In the genomic region with DNA sequence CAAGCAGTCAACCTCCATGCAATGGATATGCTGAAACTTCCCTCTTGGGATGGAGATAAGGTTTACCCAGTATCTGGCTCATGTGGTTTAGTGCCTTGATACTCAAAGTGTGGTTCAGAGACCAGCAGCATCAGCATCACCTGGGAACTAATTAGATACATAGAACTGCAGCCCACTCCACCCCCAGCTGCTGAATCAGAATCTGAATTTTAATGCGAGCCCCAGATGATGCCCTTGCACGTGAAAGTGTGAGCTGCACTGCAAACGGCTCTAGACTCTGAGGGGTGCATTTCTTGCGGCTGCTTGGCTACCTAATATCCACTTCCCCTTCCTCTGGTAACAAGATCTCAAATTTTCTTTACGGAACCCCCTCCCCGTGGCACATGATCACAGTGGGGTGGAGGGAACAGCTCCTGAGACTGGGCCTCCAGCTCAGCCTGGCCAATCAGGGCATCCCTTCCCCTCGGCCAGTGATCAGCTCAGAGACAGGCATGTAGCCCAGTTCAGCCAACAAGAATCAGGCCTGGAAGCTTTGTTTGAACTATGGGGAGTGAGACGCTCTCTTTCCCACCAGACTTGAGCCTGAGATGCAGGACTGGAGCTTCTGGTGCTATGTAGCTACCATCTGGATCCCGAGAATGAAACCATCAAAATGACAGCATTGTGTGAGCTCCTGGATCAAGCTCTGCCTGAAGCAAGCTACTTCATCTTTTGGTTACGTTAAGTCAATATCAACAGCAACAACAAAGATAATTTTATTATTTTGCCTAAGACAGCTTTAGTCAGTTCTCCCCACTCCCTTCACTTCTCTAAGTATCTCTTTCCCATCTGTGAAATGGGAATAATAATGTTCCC, we compare ENCODE assay signal across 22 cellular contexts. TPM values are rescaled to one million over a fixed set of nuclear protein-coding genes. Genes with fewer than 3 reads are reported as not detected.
DNase-seq lines count a peak whose midpoint lies in the region; ATAC-seq, FAIRE-seq and TF ChIP-seq lines count a peak whose summit lies in the region.
"Had no signal": no experiment of that assay in that cellular context is flagged by ENCODE, and none has a peak within 500 bp of the region (broad histone marks: within the 10 kb centered on the region; RNA-seq: fewer than 3 reads in every experiment).

No MANE protein-coding gene starts in this region.

- no peaks in the 10 kb centered on the region for H3F3A ChIP-seq in GM23248 (ENCODE audit: insufficient read depth)

- H3K9me3 ChIP-seq in HepG2 (ENCODE audit: low read length) = no peaks in the 10 kb centered on the region
- no peaks in the 10 kb centered on the region for H3K9me3 ChIP-seq in right lobe of liver
- H3K9me3 ChIP-seq in osteoblast (ENCODE audit: low read depth, low read length) = no peaks in the 10 kb centered on the region
- H3K9me3 ChIP-seq in GM23248 (ENCODE audit: low read depth) = no peaks in the 10 kb centered on the region
- H3K9me3 ChIP-seq: HAP-1 had no signal

- ATAC-seq in HepG2 = no peak
- no peak for ATAC-seq in right lobe of liver
- ATAC-seq: GM12878, GM23338 had no signal

- H3K4me3 ChIP-seq in HepG2 (replicated peaks in 1 of 3; ENCODE audit: insufficient read depth in 1 of 3, low read depth in 2 of 3, low read length in 3 of 3) (no peak overlapping the region), right lobe of liver (no peak overlapping the region), osteoblast (ENCODE audit: insufficient read depth, low read length) (no peak overlapping the region), GM23248 (no peak overlapping the region)
- H3K4me3 ChIP-seq: GM12878, GM23338, HAP-1 had no signal

- no peak overlapping the region for H3K27ac ChIP-seq in HepG2 (ENCODE audit: extremely low read length, insufficient read depth, low read length)
- H3K27ac ChIP-seq in right lobe of liver = no peak overlapping the region
- peak overlapping the region; percentile 68 for H3K27ac ChIP-seq in caudate nucleus (ENCODE audit: low read depth, low read length)
- H3K27ac ChIP-seq in osteoblast (ENCODE audit: low read depth, low read length) = no peak overlapping the region
- H3K27ac ChIP-seq in GM23248 = no peak overlapping the region

- H3K4me2 ChIP-seq in HepG2 (ENCODE audit: low read depth, low read length) = no peak overlapping the region
- H3K4me2 ChIP-seq in osteoblast (ENCODE audit: insufficient read depth, low read length) = no peak overlapping the region
- no peak overlapping the region for H3K4me2 ChIP-seq in GM23248 (ENCODE audit: unreplicated experiment)
- H3K4me2 ChIP-seq: GM23338 had no signal

- no peak for TF ChIP-seq RAD21 in HepG2 (CRISPR knock-in tag; IDR thresholded peaks at IDR 0.05)

- 12% methylated on average over 10 of the region's 10 CpGs for WGBS in HepG2 (ENCODE audit: low lambda C conversion rate)
- WGBS in right lobe of liver (ENCODE audit: insufficient coverage, low coverage, low lambda C conversion rate, missing lambda C conversion rate) = 31% methylated on average over 9 of the region's 10 CpGs
- WGBS in GM23248 (ENCODE audit: low coverage in 1 of 2, low lambda C conversion rate in 2 of 2, missing lambda C conversion rate in 2 of 2), 2 experiments = 52 to 53% methylated on average over 10 of the region's 10 CpGs

- intact Hi-C loops in HepG2 (cut with micrococcal nuclease; ENCODE audit: unreplicated experiment) = no loop called here
- intact Hi-C loops in right lobe of liver (cut with DNase I) = loop anchor here (10.0 kb wide), 1 partner anchor 106 kb away; no protein-coding TSS in a partner anchor

- FAIRE-seq in HepG2 (lab: Jason Lieb, UNC) (no peak), HTR-8/SVneo (lab: Jason Lieb, UNC) (peak; percentile 13)
- FAIRE-seq: GM12878, GM19239 had no signal

- POLR2A ChIA-PET in HepG2 (lab: Yijun Ruan, JAX) = no interaction called here

- H3K36me3 ChIP-seq in HepG2 (replicated peaks in 1 of 2; ENCODE audit: control insufficient read depth in 1 of 2, insufficient read depth in 2 of 2, low read length in 2 of 2) (no peaks in the 10 kb centered on the region), right lobe of liver (no peaks in the 10 kb centered on the region), osteoblast (ENCODE audit: insufficient read depth, low read length) (no peaks in the 10 kb centered on the region), GM23248 (ENCODE audit: low read depth) (no peaks in the 10 kb centered on the region)
- H3K36me3 ChIP-seq: HAP-1 had no signal

- H2AFZ ChIP-seq in HepG2 (ENCODE audit: low read length) (no peak overlapping the region), osteoblast (ENCODE audit: low read length) (no peak overlapping the region), GM23248 (no peak overlapping the region)
- H2AFZ ChIP-seq: GM23338 had no signal

- TF ChIP-seq EP300 in HepG2 (IDR thresholded peaks at IDR 0.05; ENCODE audit: low read depth in 2 of 2, low read length in 2 of 2) (no peak), HepG2 (CRISPR knock-in tag; IDR thresholded peaks at IDR 0.05; ENCODE audit: borderline replicate concordance) (no peak)

- TF ChIP-seq CTCF in HepG2 (CRISPR knock-in tag; IDR thresholded peaks at IDR 0.05) (no peak), right lobe of liver (IDR thresholded peaks at IDR 0.05) (no peak), osteoblast (IDR thresholded peaks at IDR 0.05; ENCODE audit: extremely low read depth, low read depth, low read length) (no peak)

- no TSS peak for BruUV-seq in HepG2 (replicated peaks; lab: Mats Ljungman, UMichigan)

- in situ Hi-C loops in HepG2 (cut with HindIII; ENCODE audit: extremely low pct_ligation_motif_present, low pct_unique_long_range_greater_than_20kb) (no loop called here), GM23248 (cut with MboI) (no loop called here), G401 (cut with HindIII; ENCODE audit: low sequenced_read_pairs) (no loop called here)

- no peaks in the 10 kb centered on the region for H3K9me2 ChIP-seq in GM23248 (ENCODE audit: insufficient read depth)

- H3K4me1 ChIP-seq in HepG2 (ENCODE audit: insufficient read depth, low read length) (no peaks in the 10 kb centered on the region), right lobe of liver (no peaks in the 10 kb centered on the region), osteoblast (ENCODE audit: insufficient read depth, low read length) (no peaks in the 10 kb centered on the region), GM23248 (ENCODE audit: insufficient read depth) (no peaks in the 10 kb centered on the region)
- H3K4me1 ChIP-seq: HAP-1 had no signal

- H4K20me1 ChIP-seq in HepG2 (ENCODE audit: insufficient read depth, low read length) (no peaks in the 10 kb centered on the region), osteoblast (ENCODE audit: insufficient read depth, low read length) (no peaks in the 10 kb centered on the region), GM23248 (ENCODE audit: insufficient read depth) (no peaks in the 10 kb centered on the region)

- no peak for DNase-seq in HepG2 (ENCODE audit: low spot score)
- DNase-seq in right lobe of liver = no peak
- no peak for DNase-seq in HTR-8/SVneo (ENCODE audit: insufficient read length, low spot score)
- peak in 43 of 61 donors; percentile 19 to 93 (median 47) for DNase-seq in caudate nucleus (lab: John Stamatoyannopoulos, UW)
- peak; percentile 80 for DNase-seq in osteoblast (ENCODE audit: insufficient read length, low spot score, missing footprints)
- DNase-seq in NCI-H1048 (lab: John Stamatoyannopoulos, UW) = no peak
- no peak for DNase-seq in GM23248
- no peak for DNase-seq in G401 (ENCODE audit: low spot score)
- DNase-seq: C1 segment of cervical spinal cord; Calu3; CD4-positive, alpha-beta memory T cell; COR-L47; DND-41; GDM1; HFFc6 had no signal

- CTCF ChIA-PET in HepG2 (lab: Yijun Ruan, JAX; ENCODE audit: low intra/inter-chr PET ratio, low total read pairs) = no interaction called here

- H3K27me3 ChIP-seq in HepG2 (ENCODE audit: control insufficient read depth in 1 of 2, insufficient read depth in 2 of 2, low read length in 2 of 2) (peaks cover 10 to 88% of the 10 kb centered on the region in 2 experiments), right lobe of liver (no peaks in the 10 kb centered on the region), osteoblast (ENCODE audit: insufficient read depth, low read length) (peaks cover 24% of the 10 kb centered on the region), GM23248 (replicated peaks; ENCODE audit: insufficient read depth) (peaks cover 7% of the 10 kb centered on the region; the same call in 1 of the 2 replicates)

- H3K9ac ChIP-seq in HepG2 (ENCODE audit: insufficient read depth, low read depth, low read length) = no peak overlapping the region
- H3K9ac ChIP-seq in GM23248 = no peak overlapping the region

- H3K79me2 ChIP-seq in HepG2 (ENCODE audit: insufficient read depth, low read length) (no peaks in the 10 kb centered on the region), osteoblast (ENCODE audit: insufficient read depth, low read length) (no peaks in the 10 kb centered on the region), GM23248 (ENCODE audit: insufficient read depth) (no peaks in the 10 kb centered on the region)

- TF ChIP-seq POLR2A in HepG2 (IDR thresholded peaks at IDR 0.05; ENCODE audit: insufficient read depth in 1 of 2, low read depth in 2 of 2, low read length in 2 of 2) (no peak), right lobe of liver (IDR thresholded peaks at IDR 0.05) (no peak)

RNA-seq across cellular contexts. Expression of a gene that starts 12.8 kb away (rescaled TPM):
- not detected in 2 replicates for total RNA-seq in HepG2 (2016; rRNA removed; fragmentation: Illumina TruSeq; extraction: Trizol)
- total RNA-seq in HepG2 (2016; cell fraction: cytosol; rRNA removed; fragmentation: Illumina TruSeq; extraction: Trizol; ENCODE audit: low read depth) = not detected in 2 replicates
- not detected in 2 replicates for total RNA-seq in HepG2 (2016; cell fraction: insoluble cytoplasmic fraction; rRNA removed; fragmentation: Illumina TruSeq; extraction: Trizol)
- not detected in 2 replicates for total RNA-seq in HepG2 (2016; cell fraction: membrane; rRNA removed; fragmentation: Illumina TruSeq; extraction: Trizol)
- total RNA-seq in HepG2 (2016; cell fraction: nucleus; rRNA removed; fragmentation: Illumina TruSeq; extraction: Trizol) = not detected in 2 replicates
- polyA plus RNA-seq in HepG2 (2011; rRNA removed) = 0.03 TPM in 1 of 2 replicates, not detected in the other
- not detected in 2 replicates for polyA plus RNA-seq in HepG2 (2011; cell fraction: cytosol; rRNA removed)
- polyA plus RNA-seq in HepG2 (2011; cell fraction: nucleus; rRNA removed) = not detected in 2 replicates
- polyA plus RNA-seq in HepG2 (2012) = not detected in 2 replicates
- polyA plus RNA-seq in HepG2 (2016; cell fraction: cytosol; fragmentation: Illumina TruSeq; extraction: Trizol; ENCODE audit: low read depth) = not detected in 2 replicates
- polyA plus RNA-seq in HepG2 (2016; cell fraction: insoluble cytoplasmic fraction; fragmentation: Illumina TruSeq; extraction: Trizol; ENCODE audit: low read depth) = not detected in 2 replicates
- not detected in 2 replicates for polyA plus RNA-seq in HepG2 (2016; cell fraction: membrane; fragmentation: Illumina TruSeq; extraction: Trizol; ENCODE audit: low read depth)
- polyA plus RNA-seq in HepG2 (2016; cell fraction: nucleus; fragmentation: Illumina TruSeq; extraction: Trizol; ENCODE audit: insufficient read depth, low read depth) = not detected in 2 replicates
- polyA minus RNA-seq in HepG2 (2011; rRNA and poly(A)+ RNA removed; ENCODE audit: low replicate concordance) = 26.5 TPM in 1 of 2 replicates, not detected in the other
- 0.20 and 0.35 TPM in 2 replicates for polyA minus RNA-seq in HepG2 (2011; cell fraction: cytosol; rRNA and poly(A)+ RNA removed)
- polyA minus RNA-seq in HepG2 (2011; cell fraction: nucleus; rRNA and poly(A)+ RNA removed) = 0.39 TPM in 1 of 2 replicates, not detected in the other
- total RNA-seq in right lobe of liver = under 1 TPM in 4 of 6 experiments, not detected in 2; 0.07 to 0.43 (median 0.19) TPM
- total RNA-seq in osteoblast = 81.3 and 121 TPM in 2 replicates
- total RNA-seq in GM23248 (2014; rRNA removed; shearing (Covaris generic)) = 9.9 and 11.1 TPM in 2 replicates
- 5.2 and 5.7 TPM in 2 replicates for polyA plus RNA-seq in GM23248 (2016; fragmentation: Nextera tagmentation; extraction: Ambion mirVana)
- total RNA-seq in G401 (2014; rRNA removed; shearing (Covaris generic)) = 17.9 TPM in 2 replicates
- total RNA-seq: A172; A673; CD4-positive, alpha-beta memory T cell; GM12878 had no signal
- polyA plus RNA-seq: CD4-positive, alpha-beta memory T cell; GM12878 had no signal

RNA-seq across cellular contexts. Expression of a gene that starts 43.3 kb away (rescaled TPM):
- total RNA-seq in HepG2 (2016; rRNA removed; fragmentation: Illumina TruSeq; extraction: Trizol) (not detected in 2 replicates), right lobe of liver (1 to 10 TPM in 5 of 6 experiments, under 1 TPM in 1; 0.92 to 6.1 (median 1.5) TPM), osteoblast (520 and 687 TPM in 2 replicates)
- not detected in 2 replicates for total RNA-seq in HepG2 (2016; cell fraction: cytosol; rRNA removed; fragmentation: Illumina TruSeq; extraction: Trizol; ENCODE audit: low read depth)
- not detected in 2 replicates for total RNA-seq in HepG2 (2016; cell fraction: insoluble cytoplasmic fraction; rRNA removed; fragmentation: Illumina TruSeq; extraction: Trizol)
- not detected in 2 replicates for total RNA-seq in HepG2 (2016; cell fraction: membrane; rRNA removed; fragmentation: Illumina TruSeq; extraction: Trizol)
- not detected in 2 replicates for total RNA-seq in HepG2 (2016; cell fraction: nucleus; rRNA removed; fragmentation: Illumina TruSeq; extraction: Trizol)
- polyA plus RNA-seq in HepG2 (2011; rRNA removed) (0.12 and 0.17 TPM in 2 replicates), GM23248 (2016; fragmentation: Nextera tagmentation; extraction: Ambion mirVana) (20.8 and 23.6 TPM in 2 replicates)
- 0.12 and 0.31 TPM in 2 replicates for polyA plus RNA-seq in HepG2 (2011; cell fraction: cytosol; rRNA removed)
- polyA plus RNA-seq in HepG2 (2011; cell fraction: nucleus; rRNA removed) = 0.12 and 0.23 TPM in 2 replicates
- not detected in 2 replicates for polyA plus RNA-seq in HepG2 (2012)
- not detected in 2 replicates for polyA plus RNA-seq in HepG2 (2016; cell fraction: cytosol; fragmentation: Illumina TruSeq; extraction: Trizol; ENCODE audit: low read depth)
- not detected in 2 replicates for polyA plus RNA-seq in HepG2 (2016; cell fraction: insoluble cytoplasmic fraction; fragmentation: Illumina TruSeq; extraction: Trizol; ENCODE audit: low read depth)
- polyA plus RNA-seq in HepG2 (2016; cell fraction: membrane; fragmentation: Illumina TruSeq; extraction: Trizol; ENCODE audit: low read depth) = not detected in 2 replicates
- polyA plus RNA-seq in HepG2 (2016; cell fraction: nucleus; fragmentation: Illumina TruSeq; extraction: Trizol; ENCODE audit: insufficient read depth, low read depth) = not detected in 2 replicates
- 0.08 and 46.2 TPM in 2 replicates for polyA minus RNA-seq in HepG2 (2011; rRNA and poly(A)+ RNA removed; ENCODE audit: low replicate concordance)
- 1.5 and 3.3 TPM in 2 replicates for polyA minus RNA-seq in HepG2 (2011; cell fraction: cytosol; rRNA and poly(A)+ RNA removed)
- polyA minus RNA-seq in HepG2 (2011; cell fraction: nucleus; rRNA and poly(A)+ RNA removed) = 1.1 and 1.7 TPM in 2 replicates
- 24.5 and 47.3 TPM in 2 replicates for total RNA-seq in GM23248 (2014; rRNA removed; shearing (Covaris generic))
- 0.17 TPM in 1 of 2 replicates, not detected in the other for total RNA-seq in G401 (2014; rRNA removed; shearing (Covaris generic))
- total RNA-seq: A172; A673; CD4-positive, alpha-beta memory T cell; GM23338 had no signal
- polyA plus RNA-seq: CD4-positive, alpha-beta memory T cell; GM23338 had no signal

RNA-seq across cellular contexts. Expression of a gene that starts 51.9 kb away (rescaled TPM):
- total RNA-seq in HepG2 (2016; rRNA removed; fragmentation: Illumina TruSeq; extraction: Trizol) = 0.07 and 0.18 TPM in 2 replicates
- not detected in 2 replicates for total RNA-seq in HepG2 (2016; cell fraction: cytosol; rRNA removed; fragmentation: Illumina TruSeq; extraction: Trizol; ENCODE audit: low read depth)
- 0.06 TPM in 2 replicates for total RNA-seq in HepG2 (2016; cell fraction: insoluble cytoplasmic fraction; rRNA removed; fragmentation: Illumina TruSeq; extraction: Trizol)
- not detected in 2 replicates for total RNA-seq in HepG2 (2016; cell fraction: membrane; rRNA removed; fragmentation: Illumina TruSeq; extraction: Trizol)
- 0.09 TPM in 1 of 2 replicates, not detected in the other for total RNA-seq in HepG2 (2016; cell fraction: nucleus; rRNA removed; fragmentation: Illumina TruSeq; extraction: Trizol)
- polyA plus RNA-seq in HepG2 (2011; rRNA removed) = 0.01 and 0.09 TPM in 2 replicates
- polyA plus RNA-seq in HepG2 (2011; cell fraction: cytosol; rRNA removed) = 0.01 and 0.08 TPM in 2 replicates
- polyA plus RNA-seq in HepG2 (2011; cell fraction: nucleus; rRNA removed) = 0.03 and 0.06 TPM in 2 replicates
- 0.05 TPM in 1 of 2 replicates, not detected in the other for polyA plus RNA-seq in HepG2 (2012)
- not detected in 2 replicates for polyA plus RNA-seq in HepG2 (2016; cell fraction: cytosol; fragmentation: Illumina TruSeq; extraction: Trizol; ENCODE audit: low read depth)
- not detected in 2 replicates for polyA plus RNA-seq in HepG2 (2016; cell fraction: insoluble cytoplasmic fraction; fragmentation: Illumina TruSeq; extraction: Trizol; ENCODE audit: low read depth)
- not detected in 2 replicates for polyA plus RNA-seq in HepG2 (2016; cell fraction: membrane; fragmentation: Illumina TruSeq; extraction: Trizol; ENCODE audit: low read depth)
- polyA plus RNA-seq in HepG2 (2016; cell fraction: nucleus; fragmentation: Illumina TruSeq; extraction: Trizol; ENCODE audit: insufficient read depth, low read depth) = 0.14 and 0.17 TPM in 2 replicates
- 0.10 and 5.8 TPM in 2 replicates for polyA minus RNA-seq in HepG2 (2011; rRNA and poly(A)+ RNA removed; ENCODE audit: low replicate concordance)
- not detected in 2 replicates for polyA minus RNA-seq in HepG2 (2011; cell fraction: cytosol; rRNA and poly(A)+ RNA removed)
- polyA minus RNA-seq in HepG2 (2011; cell fraction: nucleus; rRNA and poly(A)+ RNA removed) = 0.13 TPM in 1 of 2 replicates, not detected in the other
- not detected for total RNA-seq in right lobe of liver
- 0.29 and 0.36 TPM in 2 replicates for total RNA-seq in osteoblast
- 0.22 TPM in 1 of 2 replicates, not detected in the other for total RNA-seq in GM23248 (2014; rRNA removed; shearing (Covaris generic))
- not detected in 2 replicates for polyA plus RNA-seq in GM23248 (2016; fragmentation: Nextera tagmentation; extraction: Ambion mirVana)
- total RNA-seq in G401 (2014; rRNA removed; shearing (Covaris generic)) = 8.3 and 10.9 TPM in 2 replicates
- total RNA-seq: CD4-positive, alpha-beta memory T cell; HFFc6 had no signal
- polyA plus RNA-seq: BJ; CD4-positive, alpha-beta memory T cell had no signal

Comparison
In these comparisons a context has a peak if more than half of its experiments do, and no peak if none do; other contexts are left out.
1. DNase-seq: peak in caudate nucleus (43 of 61) and osteoblast (single experiment); none in HepG2 (single experiment), right lobe of liver (0 of 3), HTR-8/SVneo (single experiment), NCI-H1048 (single experiment), GM23248 (single experiment) and G401 (single experiment).
2. RNA of a gene that starts 43.3 kb away (total RNA-seq): 520 to 687 TPM in osteoblast; 24.5 to 47.3 TPM in GM23248, 0.92 to 6.1 TPM in right lobe of liver, 0.17 TPM in G401 and not detected in HepG2; every median in the first group is over 10 times any median in the second.